Comparison of ENCODE assay signal across 7 cellular contexts in the genomic region with DNA sequence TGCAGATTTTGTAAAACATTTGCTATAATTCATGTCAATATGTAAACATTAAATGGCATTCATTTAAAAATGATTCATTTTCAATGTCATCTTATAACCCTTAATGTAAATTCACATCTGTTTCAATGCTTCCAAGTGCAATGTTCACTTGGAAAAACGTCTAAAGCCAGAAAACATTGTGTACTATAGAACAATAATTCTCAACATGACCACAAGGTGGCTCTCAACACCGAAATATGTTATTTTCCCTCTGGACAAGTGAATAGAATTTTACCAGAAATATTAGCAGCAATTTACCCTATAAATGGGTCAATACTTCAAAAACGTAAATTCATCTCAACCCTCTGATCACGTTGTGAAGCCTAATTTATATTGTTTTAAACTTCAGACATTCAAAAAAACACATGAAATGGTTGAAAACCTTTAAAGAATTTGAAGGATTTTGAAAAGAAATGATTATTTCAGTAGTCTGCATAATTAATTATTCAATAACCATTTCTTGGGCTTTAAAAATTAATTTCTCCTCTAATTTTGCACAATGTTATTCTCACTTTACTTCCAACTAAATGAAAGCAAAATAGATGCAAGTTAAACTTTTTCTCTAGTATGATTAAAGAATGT. TPM values are rescaled to one million over a fixed set of nuclear protein-coding genes. Genes with fewer than 3 reads are reported as not detected.
A peak's percentile ranks its signal among the peaks of the same experiment; 100 is the strongest.
DNase-seq lines count a peak whose midpoint lies in the region; ATAC-seq and TF ChIP-seq lines count a peak whose summit lies in the region.

No MANE protein-coding gene starts in this region.

- no peaks in the 10 kb centered on the region for H3K27me3 ChIP-seq in neural progenitor cell

- no peaks in the 10 kb centered on the region for H3K36me3 ChIP-seq in neural progenitor cell

- no peaks in the 10 kb centered on the region for H3K79me2 ChIP-seq in neural progenitor cell (ENCODE audit: low read depth)

- peaks cover 3% of the 10 kb centered on the region for H3K4me1 Mint-ChIP-seq in neural progenitor cell
- no peaks in the 10 kb centered on the region for H3K4me1 Mint-ChIP-seq in activated T-helper 2 cell treated with anti-CD3 and anti-CD28 coated beads, Interferon-gamma antibody, Interleukin-2, Interleukin-4, amounts not matched to agents 10 μg/mL and 5 μg/mL and 100 μg/mL, durations not matched to agents 14 hours and 24 hours and 36 hours (ENCODE audit: low read depth)

- no peak overlapping the region for H2AFZ ChIP-seq in neural progenitor cell (replicated peaks)

- no peak overlapping the region for H3K9ac ChIP-seq in neural progenitor cell

- H4K20me1 ChIP-seq in neural progenitor cell (ENCODE audit: low read depth), result no peaks in the 10 kb centered on the region

- intact Hi-C loops in activated T-helper 2 cell treated with anti-CD3 and anti-CD28 coated beads, Interferon-gamma antibody, Interleukin-2, Interleukin-4, amounts not matched to agents 10 μg/mL and 5 μg/mL and 100 μg/mL, durations not matched to agents 14 hours and 24 hours and 36 hours (cut with micrococcal nuclease), result no loop called here

- H3K4me3 Mint-ChIP-seq in neural progenitor cell, result no peak overlapping the region
- H3K4me3 Mint-ChIP-seq in activated T-helper 2 cell treated with anti-CD3 and anti-CD28 coated beads, Interferon-gamma antibody, Interleukin-2, Interleukin-4, amounts not matched to agents 10 μg/mL and 5 μg/mL and 100 μg/mL, durations not matched to agents 14 hours and 24 hours and 36 hours (ENCODE audit: low read depth), result no peak overlapping the region

- H3K4me2 ChIP-seq in neural progenitor cell, result no peak overlapping the region

- peaks cover 6% of the 10 kb centered on the region for H3K36me3 Mint-ChIP-seq in neural progenitor cell
- no peaks in the 10 kb centered on the region for H3K36me3 Mint-ChIP-seq in activated T-helper 2 cell treated with anti-CD3 and anti-CD28 coated beads, Interferon-gamma antibody, Interleukin-2, Interleukin-4, amounts not matched to agents 10 μg/mL and 5 μg/mL and 100 μg/mL, durations not matched to agents 14 hours and 24 hours and 36 hours (ENCODE audit: low read depth)

- DNase-seq in NCI-H748 treated with DMSO at 0.1 percent for 48 hours (lab: John Stamatoyannopoulos, UW), result peak; percentile 86
- no peak for DNase-seq in coronary artery (ENCODE audit: low spot score)
- DNase-seq in neural progenitor cell (ENCODE audit: low spot score), result peak; percentile 59
- no peak for DNase-seq in activated T-helper 2 cell treated with anti-CD3 and anti-CD28 coated beads, Interferon-gamma antibody, Interleukin-2, Interleukin-4, amounts not matched to agents 10 μg/mL and 5 μg/mL and 100 μg/mL, durations not matched to agents 14 hours and 24 hours and 36 hours (ENCODE audit: low spot score)

- H3K9me3 Mint-ChIP-seq in neural progenitor cell, result peaks cover 5% of the 10 kb centered on the region
- H3K9me3 Mint-ChIP-seq in activated T-helper 2 cell treated with anti-CD3 and anti-CD28 coated beads, Interferon-gamma antibody, Interleukin-2, Interleukin-4, amounts not matched to agents 10 μg/mL and 5 μg/mL and 100 μg/mL, durations not matched to agents 14 hours and 24 hours and 36 hours, result no peaks in the 10 kb centered on the region

- ATAC-seq in HG03354 (IDR thresholded peaks at IDR 0.05; ENCODE audit: poor library complexity, severe bottlenecking, unreplicated experiment), result peak; percentile 76
- ATAC-seq in GM19397 (IDR thresholded peaks at IDR 0.05; ENCODE audit: unreplicated experiment), result no peak

- H3K27me3 Mint-ChIP-seq in neural progenitor cell (ENCODE audit: insufficient read depth, low read depth), result no peaks in the 10 kb centered on the region
- no peaks in the 10 kb centered on the region for H3K27me3 Mint-ChIP-seq in activated T-helper 2 cell treated with anti-CD3 and anti-CD28 coated beads, Interferon-gamma antibody, Interleukin-2, Interleukin-4, amounts not matched to agents 10 μg/mL and 5 μg/mL and 100 μg/mL, durations not matched to agents 14 hours and 24 hours and 36 hours (ENCODE audit: low read depth)

- H3K9me3 ChIP-seq in neural progenitor cell (ENCODE audit: low read depth), result no peaks in the 10 kb centered on the region

- no peak overlapping the region for H3K27ac Mint-ChIP-seq in neural progenitor cell
- no peak overlapping the region for H3K27ac Mint-ChIP-seq in activated T-helper 2 cell treated with anti-CD3 and anti-CD28 coated beads, Interferon-gamma antibody, Interleukin-2, Interleukin-4, amounts not matched to agents 10 μg/mL and 5 μg/mL and 100 μg/mL, durations not matched to agents 14 hours and 24 hours and 36 hours

- no peaks in the 10 kb centered on the region for H3K4me1 ChIP-seq in neural progenitor cell

- no peaks in the 10 kb centered on the region for H3F3A ChIP-seq in neural progenitor cell (ENCODE audit: low read depth)

- TF ChIP-seq CTCF in GM12873 (IDR thresholded peaks at IDR 0.05; ENCODE audit: insufficient read depth, low read depth, low read length, missing control alignments), result peak; percentile 46
- TF ChIP-seq CTCF in coronary artery (IDR thresholded peaks at IDR 0.05), result peak; percentile 48
- peak; percentile 82 for TF ChIP-seq CTCF in neural progenitor cell (IDR thresholded peaks at IDR 0.05)

- H3K27ac ChIP-seq in coronary artery, result no peak overlapping the region
- H3K27ac ChIP-seq in neural progenitor cell, result no peak overlapping the region

- H3K4me3 ChIP-seq in coronary artery, result no peak overlapping the region
- no peak overlapping the region for H3K4me3 ChIP-seq in neural progenitor cell

RNA-seq across cellular contexts. Expression of a gene that starts 11.0 kb away (rescaled TPM):
- 0.19 and 0.65 TPM in 2 replicates for total RNA-seq in neural progenitor cell (ENCODE audit: low replicate concordance)
- total RNA-seq in activated T-helper 2 cell treated with anti-CD3 and anti-CD28 coated beads, Interferon-gamma antibody, Interleukin-2, Interleukin-4, amounts not matched to agents 10 μg/mL and 5 μg/mL and 100 μg/mL, durations not matched to agents 14 hours and 24 hours and 36 hours, result not detected in 2 replicates

Comparison
In these comparisons a context has a peak if more than half of its experiments do, and no peak if none do; other contexts are left out.
1. DNase-seq: peak in NCI-H748 treated with DMSO at 0.1 percent for 48 hours (single experiment) and neural progenitor cell (single experiment); none in coronary artery (single experiment) and activated T-helper 2 cell treated with anti-CD3 and anti-CD28 coated beads, Interferon-gamma antibody, Interleukin-2, Interleukin-4, amounts not matched to agents 10 μg/mL and 5 μg/mL and 100 μg/mL, durations not matched to agents 14 hours and 24 hours and 36 hours (single experiment).
2. Peak in every context shown above with its lines, with median percentiles within 50 percentile points of each other: CTCF ChIP-seq.